ENCODE assay signal across 6 cellular contexts in the genomic region with DNA sequence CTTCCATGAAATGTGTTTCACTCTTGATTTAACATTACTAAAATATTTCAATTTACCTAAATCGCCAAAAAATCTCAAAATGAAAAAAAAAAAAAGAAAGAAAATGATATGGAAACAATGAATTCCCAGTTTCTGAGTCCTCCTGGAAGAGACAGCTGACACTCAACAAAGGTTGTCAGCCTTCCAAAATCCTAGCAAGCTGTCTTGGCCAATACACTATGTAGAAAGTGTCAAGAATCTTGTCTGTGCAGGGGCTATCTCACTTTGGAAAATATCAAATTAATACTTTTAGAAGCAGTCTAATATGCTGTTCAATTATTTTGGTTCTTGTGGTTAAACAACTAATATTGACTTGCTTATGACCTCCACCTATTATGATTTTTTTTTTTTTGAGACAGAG. TPM values are rescaled to one million over a fixed set of nuclear protein-coding genes. Genes with fewer than 3 reads are reported as not detected.
"Had no signal": no experiment of that assay in that cellular context is flagged by ENCODE, and none has a peak within 500 bp of the region (broad histone marks: within the 10 kb centered on the region; RNA-seq: fewer than 3 reads in every experiment).

No MANE protein-coding gene starts in this region.

- H3K4me3 Mint-ChIP-seq: GM23338, H9 had no signal

- H3K27ac Mint-ChIP-seq: GM23338, H9 had no signal

- H3K9me3 Mint-ChIP-seq: GM23338, H9 had no signal

- DNase-seq: H9, HCEC 1CT, IMR-90 had no signal

- H3K4me2 ChIP-seq: GM23338 had no signal

- ATAC-seq: GM23338, K562 had no signal

- H3K4me3 ChIP-seq: GM23338, K562 had no signal

RNA-seq across cellular contexts. Expression of a gene that starts 8.7 kb away (rescaled TPM):
- total RNA-seq: GM23338, HT-29, K562 had no signal
- polyA plus RNA-seq: K562 had no signal
